8 cellular contexts compared by ENCODE assay signal in genomic region chr5:150448960-150449490, GRCh38. TPM values are rescaled to one million over a fixed set of nuclear protein-coding genes. Genes with fewer than 3 reads are reported as not detected.
DNase-seq lines count a peak whose midpoint lies in the region; ATAC-seq and TF ChIP-seq lines count a peak whose summit lies in the region.

No MANE protein-coding gene starts in this region.

- no peaks in the 10 kb centered on the region for H3K27me3 ChIP-seq in trophoblast cell (ENCODE audit: insufficient read depth, low read length)

- H2AFZ ChIP-seq in trophoblast cell (ENCODE audit: insufficient read depth, low read length, poor library complexity): peak overlapping the region; percentile 35

- peak overlapping the region; percentile 57 for H3K4me2 ChIP-seq in trophoblast cell (ENCODE audit: low read length)

- no peak overlapping the region for H2BK120ac ChIP-seq in trophoblast cell (ENCODE audit: insufficient read depth, low read length, poor library complexity)

- TF ChIP-seq CTCF in HFFc6 (IDR thresholded peaks at IDR 0.05) (no peak), fibroblast of the aortic adventitia (IDR thresholded peaks at IDR 0.05; ENCODE audit: insufficient read depth, low read length) (no peak)

- peak overlapping the region; percentile 78 for H4K91ac ChIP-seq in trophoblast cell (ENCODE audit: low read depth, low read length)

- no peak overlapping the region for H3K23ac ChIP-seq in trophoblast cell (ENCODE audit: low read length)

- peaks cover 10% of the 10 kb centered on the region for H3K79me1 ChIP-seq in trophoblast cell (ENCODE audit: low read length)

- no peak for DNase-seq in HFFc6
- DNase-seq in T-helper 17 cell: no peak
- peak; percentile 37 for DNase-seq in fibroblast of the aortic adventitia (ENCODE audit: low read depth)
- peak in 1 of 2 donors; percentile 30 for DNase-seq in trophoblast cell
- no peak for DNase-seq in iPS-NIHi7 (ENCODE audit: extremely low spot score)
- no peak for DNase-seq in AG08396 (ENCODE audit: low spot score)

- H3K36me3 ChIP-seq in trophoblast cell (ENCODE audit: control insufficient read depth in 1 of 2, insufficient read depth in 2 of 2, low read length in 2 of 2): peaks cover 33 to 39% of the 10 kb centered on the region in 2 experiments

- peaks cover 0 to 3% of the 10 kb centered on the region in 2 experiments for H3K4me1 ChIP-seq in trophoblast cell (ENCODE audit: control insufficient read depth in 1 of 2, insufficient read depth in 2 of 2, low read length in 2 of 2)

- H3K27me3 Mint-ChIP-seq in HFFc6 (ENCODE audit: insufficient read depth): peaks cover 4% of the 10 kb centered on the region
- no peaks in the 10 kb centered on the region for H3K27me3 Mint-ChIP-seq in T-helper 17 cell

- H3K9ac ChIP-seq in trophoblast cell (ENCODE audit: low read length): peak overlapping the region; percentile 96

- H3K36me3 Mint-ChIP-seq in HFFc6 (ENCODE audit: low read depth) (peaks cover 45% of the 10 kb centered on the region), T-helper 17 cell (ENCODE audit: low read depth) (peaks cover 9% of the 10 kb centered on the region)

- no CpG with 5 or more reads among the region's 30 CpGs for WGBS in trophoblast cell (ENCODE audit: extremely low coverage, insufficient coverage, insufficient read length)

- peak overlapping the region; percentile 85 for H3K4ac ChIP-seq in trophoblast cell (ENCODE audit: low read depth, low read length)

- H2BK12ac ChIP-seq in trophoblast cell (ENCODE audit: low read length): no peak overlapping the region

- H3K14ac ChIP-seq in trophoblast cell (ENCODE audit: low read length): peak overlapping the region; percentile 67

- peak overlapping the region; percentile 81 for H3K27ac ChIP-seq in trophoblast cell (ENCODE audit: low read depth, low read length)

- peaks cover 13% of the 10 kb centered on the region for H3K79me2 ChIP-seq in trophoblast cell (ENCODE audit: control insufficient read depth, insufficient read depth, low read length, poor library complexity)

- peak overlapping the region; percentile 62 for H3K18ac ChIP-seq in trophoblast cell (ENCODE audit: low read length)

- H3K9me3 ChIP-seq in T-helper 17 cell (ENCODE audit: control insufficient read depth, low read length, poor library complexity, severe bottlenecking): no peaks in the 10 kb centered on the region
- no peaks in the 10 kb centered on the region for H3K9me3 ChIP-seq in trophoblast cell (ENCODE audit: insufficient read depth, low read depth, low read length)

- ATAC-seq in T-helper 17 cell: no peak
- no peak for ATAC-seq in GM21737 (IDR thresholded peaks at IDR 0.05; ENCODE audit: unreplicated experiment)
- no peak for ATAC-seq in HG02623 (IDR thresholded peaks at IDR 0.05; ENCODE audit: unreplicated experiment)

- H2AK5ac ChIP-seq in trophoblast cell (ENCODE audit: low read length): peak overlapping the region; percentile 17

- H3K4me1 Mint-ChIP-seq in HFFc6 (ENCODE audit: low read depth) (peaks cover 36% of the 10 kb centered on the region), T-helper 17 cell (peaks cover 19% of the 10 kb centered on the region)

- H3K9me3 Mint-ChIP-seq in HFFc6: no peaks in the 10 kb centered on the region

- peak overlapping the region; percentile 99 for H3K27ac Mint-ChIP-seq in HFFc6
- H3K27ac Mint-ChIP-seq in T-helper 17 cell: peak overlapping the region; percentile 98

- H3K4me3 Mint-ChIP-seq in HFFc6 (peak overlapping the region; percentile 96), T-helper 17 cell (peak overlapping the region; percentile 97)

- peak overlapping the region; percentile 62 for H4K12ac ChIP-seq in trophoblast cell (ENCODE audit: low read depth, low read length)

- peak overlapping the region; percentile 92 for H4K8ac ChIP-seq in trophoblast cell (ENCODE audit: low read depth, low read length)

- H2BK5ac ChIP-seq in trophoblast cell (ENCODE audit: low read depth, low read length, poor library complexity): peak overlapping the region; percentile 89

- peak overlapping the region; percentile 97 for H3K4me3 ChIP-seq in fibroblast of the aortic adventitia (ENCODE audit: low read depth, low read length)
- peak overlapping the region; percentile 92 for H3K4me3 ChIP-seq in trophoblast cell (ENCODE audit: low read depth, low read length)

RNA-seq across cellular contexts. Expression of gene RPS14, which starts 0.5 kb away (rescaled TPM):
- total RNA-seq in HFFc6 (2021; fragmentation: NEBNext Ultra II Directional; extraction: Animal tissue kit (Norgen Biotek cat#: 25700)): 1,000 to 10,000 TPM; 1,658 to 2,163 (median 1,911) TPM
- total RNA-seq in T-helper 17 cell (1,000 to 10,000 TPM; 3,455 to 4,953 TPM), fibroblast of the aortic adventitia (ENCODE audit: low replicate concordance) (3,673 and 3,861 TPM in 2 replicates)
- 2,982 and 3,060 TPM in 2 replicates for polyA plus RNA-seq in trophoblast cell (2013)

RNA-seq across cellular contexts. Expression of gene CD74, which starts 36.3 kb away (rescaled TPM):
- total RNA-seq in HFFc6 (2021; fragmentation: NEBNext Ultra II Directional; extraction: Animal tissue kit (Norgen Biotek cat#: 25700)): under 1 TPM in 1 of 6 experiments, not detected in 5; 0.37 TPM
- total RNA-seq in T-helper 17 cell (100 to 1,000 TPM; 477 to 721 TPM), fibroblast of the aortic adventitia (ENCODE audit: low replicate concordance) (0.41 and 1.1 TPM in 2 replicates)
- polyA plus RNA-seq in trophoblast cell (2013): 50.4 and 50.6 TPM in 2 replicates

RNA-seq across cellular contexts. Expression of gene NDST1, which starts 58.9 kb away (rescaled TPM):
- 100 to 1,000 TPM; 126 to 199 (median 147) TPM for total RNA-seq in HFFc6 (2021; fragmentation: NEBNext Ultra II Directional; extraction: Animal tissue kit (Norgen Biotek cat#: 25700))
- total RNA-seq in T-helper 17 cell: 10 to 100 TPM in 1 of 2 donors, 1 to 10 TPM in 1; 2.2 to 13.7 TPM
- total RNA-seq in fibroblast of the aortic adventitia (ENCODE audit: low replicate concordance): 36.2 and 39.3 TPM in 2 replicates
- 98.1 and 98.9 TPM in 2 replicates for polyA plus RNA-seq in trophoblast cell (2013)

Comparison
In these comparisons a context has a peak if more than half of its experiments do, and no peak if none do; other contexts are left out.
1. RNA of gene CD74, which starts 36.3 kb away (total RNA-seq): 477 to 721 TPM in T-helper 17 cell; 0.41 to 1.1 TPM in fibroblast of the aortic adventitia and 0.37 TPM in HFFc6; every median in the first group is over 100 times any median in the second.